9 cellular contexts compared by ENCODE assay signal in the genomic region with DNA sequence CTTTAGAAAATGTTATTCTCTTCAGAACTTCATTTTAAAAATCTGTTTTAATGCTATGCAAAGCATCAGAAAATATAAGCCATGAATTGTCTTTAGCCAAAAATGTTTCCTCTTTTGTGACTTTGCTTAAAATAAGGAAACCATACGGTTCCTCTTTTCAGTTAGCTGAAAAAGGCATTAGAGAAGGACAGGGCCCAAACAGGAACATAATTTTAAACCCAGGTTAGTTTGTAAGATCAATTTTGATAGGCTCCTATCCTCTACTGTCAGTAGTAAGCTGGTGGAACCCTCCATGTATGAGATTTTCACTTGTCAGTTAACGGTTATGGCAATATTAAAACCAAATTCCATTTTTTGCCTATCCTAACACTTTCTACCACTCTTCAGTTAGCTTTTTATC.
DNase-seq lines count a peak whose midpoint lies in the region; ATAC-seq lines count a peak whose summit lies in the region.
"Had no signal": no experiment of that assay in that cellular context is flagged by ENCODE, and none has a peak within 500 bp of the region (broad histone marks: within the 10 kb centered on the region; RNA-seq: fewer than 3 reads in every experiment).

No MANE protein-coding gene starts in this region.

- H3K4me3 Mint-ChIP-seq in stimulated activated naive CD8-positive, alpha-beta T cell treated with anti-CD3 and anti-CD28 coated beads, Interleukin-15, Interleukin-2, amounts not matched to agents 100 ng/mL and 50 ng/mL, for 24 hours, result peak overlapping the region; percentile 80

- ATAC-seq in stimulated activated naive CD8-positive, alpha-beta T cell treated with anti-CD3 and anti-CD28 coated beads, Interleukin-15, Interleukin-2, amounts not matched to agents 100 U/mL and 50 U/mL, for 24 hours, result no peak
- no peak for ATAC-seq in GM21619 (IDR thresholded peaks at IDR 0.05; ENCODE audit: unreplicated experiment)

- H3K27me3 Mint-ChIP-seq in stimulated activated naive CD8-positive, alpha-beta T cell treated with anti-CD3 and anti-CD28 coated beads, Interleukin-15, Interleukin-2, amounts not matched to agents 100 ng/mL and 50 ng/mL, for 24 hours, result no peaks in the 10 kb centered on the region

- peaks cover 38% of the 10 kb centered on the region for H3K36me3 Mint-ChIP-seq in stimulated activated naive CD8-positive, alpha-beta T cell treated with anti-CD3 and anti-CD28 coated beads, Interleukin-15, Interleukin-2, amounts not matched to agents 100 ng/mL and 50 ng/mL, for 24 hours (ENCODE audit: low read depth)

- no peak for DNase-seq in stimulated activated naive CD8-positive, alpha-beta T cell treated with anti-CD3 and anti-CD28 coated beads, Interleukin-15, Interleukin-2, amounts not matched to agents 100 U/mL and 50 U/mL, for 24 hours
- DNase-seq in OCI-M1 (lab: John Stamatoyannopoulos, UW) (peak; percentile 91), germinal center (ENCODE audit: low spot score) (peak; percentile 79), SHP77 (lab: John Stamatoyannopoulos, UW) (no peak), NCI-H82 (lab: John Stamatoyannopoulos, UW) (no peak), glomerular visceral epithelial cell (ENCODE audit: extremely low spot score) (no peak)
- DNase-seq: NCI-H446 treated with DMSO at 0.1 percent for 48 hours had no signal

- peak overlapping the region; percentile 94 for H3K27ac Mint-ChIP-seq in stimulated activated naive CD8-positive, alpha-beta T cell treated with anti-CD3 and anti-CD28 coated beads, Interleukin-15, Interleukin-2, amounts not matched to agents 100 ng/mL and 50 ng/mL, for 24 hours

- peaks cover under 1% of the 10 kb centered on the region for H3K9me3 Mint-ChIP-seq in stimulated activated naive CD8-positive, alpha-beta T cell treated with anti-CD3 and anti-CD28 coated beads, Interleukin-15, Interleukin-2, amounts not matched to agents 100 ng/mL and 50 ng/mL, for 24 hours

- H3K4me1 Mint-ChIP-seq in stimulated activated naive CD8-positive, alpha-beta T cell treated with anti-CD3 and anti-CD28 coated beads, Interleukin-15, Interleukin-2, amounts not matched to agents 100 ng/mL and 50 ng/mL, for 24 hours (ENCODE audit: low read depth), result peaks cover 79% of the 10 kb centered on the region

Comparison
In these comparisons a context has a peak if more than half of its experiments do, and no peak if none do; other contexts are left out.
1. DNase-seq: peak in OCI-M1 (single experiment) and germinal center (single experiment); none in stimulated activated naive CD8-positive, alpha-beta T cell treated with anti-CD3 and anti-CD28 coated beads, Interleukin-15, Interleukin-2, amounts not matched to agents 100 U/mL and 50 U/mL, for 24 hours (single experiment), SHP77 (0 of 2), NCI-H82 (single experiment) and glomerular visceral epithelial cell (single experiment).